1 cellular context compared by ENCODE assay signal in the genomic region with DNA sequence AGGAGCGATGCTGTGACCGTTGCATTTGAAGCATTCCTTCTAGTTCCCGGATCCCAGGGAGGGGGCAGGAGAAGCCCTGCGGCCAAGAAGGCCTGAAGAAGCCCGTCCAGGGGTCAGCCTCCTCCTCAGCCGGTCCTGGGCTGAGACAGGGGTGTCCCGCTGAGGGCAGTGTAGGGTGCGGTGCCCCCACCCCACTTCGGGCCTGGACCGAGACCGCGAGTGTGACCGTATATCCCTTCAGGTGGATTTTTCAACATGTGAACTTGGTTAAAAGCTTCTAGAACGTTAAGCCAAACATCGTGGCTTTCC.
TF ChIP-seq lines count a peak whose summit lies in the region.

No MANE protein-coding gene starts in this region.

TF ChIP-seq in liver, 16 proteins besides CTCF, POLR2A, EP300 and RAD21 (continued from another document):
- TF ChIP-seq, protein P1, sequence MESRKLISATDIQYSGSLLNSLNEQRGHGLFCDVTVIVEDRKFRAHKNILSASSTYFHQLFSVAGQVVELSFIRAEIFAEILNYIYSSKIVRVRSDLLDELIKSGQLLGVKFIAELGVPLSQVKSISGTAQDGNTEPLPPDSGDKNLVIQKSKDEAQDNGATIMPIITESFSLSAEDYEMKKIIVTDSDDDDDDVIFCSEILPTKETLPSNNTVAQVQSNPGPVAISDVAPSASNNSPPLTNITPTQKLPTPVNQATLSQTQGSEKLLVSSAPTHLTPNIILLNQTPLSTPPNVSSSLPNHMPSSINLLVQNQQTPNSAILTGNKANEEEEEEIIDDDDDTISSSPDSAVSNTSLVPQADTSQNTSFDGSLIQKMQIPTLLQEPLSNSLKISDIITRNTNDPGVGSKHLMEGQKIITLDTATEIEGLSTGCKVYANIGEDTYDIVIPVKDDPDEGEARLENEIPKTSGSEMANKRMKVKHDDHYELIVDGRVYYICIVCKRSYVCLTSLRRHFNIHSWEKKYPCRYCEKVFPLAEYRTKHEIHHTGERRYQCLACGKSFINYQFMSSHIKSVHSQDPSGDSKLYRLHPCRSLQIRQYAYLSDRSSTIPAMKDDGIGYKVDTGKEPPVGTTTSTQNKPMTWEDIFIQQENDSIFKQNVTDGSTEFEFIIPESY (IDR thresholded peaks at IDR 0.05): no peak
